ENCODE assay signal across 17 cellular contexts in the genomic region with DNA sequence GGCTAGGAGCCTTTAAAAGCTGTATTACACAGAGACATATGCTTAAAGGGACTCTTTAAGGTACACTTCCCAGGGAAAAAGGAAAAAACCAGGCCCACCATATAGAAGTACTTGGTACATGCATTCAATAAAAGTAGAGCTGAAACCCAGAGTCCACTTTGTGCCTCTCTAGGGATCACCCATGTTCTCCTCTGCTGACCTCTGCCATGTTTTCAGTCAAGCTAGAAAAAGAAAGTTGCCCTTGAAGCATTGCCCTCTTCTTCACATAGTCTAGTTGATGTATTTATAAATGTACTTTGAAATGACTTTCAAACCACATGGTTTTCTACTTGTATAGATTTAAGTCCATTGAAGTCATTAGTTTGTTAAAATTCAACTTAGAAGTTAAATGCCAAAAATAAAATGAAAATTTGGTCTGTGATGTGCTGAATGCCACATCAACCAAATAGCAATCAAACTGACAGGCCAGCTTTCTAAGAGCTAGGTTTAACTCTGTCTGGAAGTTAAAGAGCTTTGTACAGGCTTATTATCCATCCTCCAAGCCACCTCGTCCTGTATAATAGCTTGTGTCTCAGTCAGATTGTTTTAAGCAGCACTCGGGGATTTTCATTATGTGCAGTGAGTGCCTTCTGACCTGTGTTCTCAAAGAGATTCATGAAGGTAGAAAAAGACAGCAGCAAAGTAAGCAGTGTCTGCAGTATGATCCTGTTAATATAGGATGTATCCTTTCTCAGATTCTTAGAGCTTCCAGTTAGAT.
DNase-seq lines count a peak whose midpoint lies in the region; ATAC-seq, FAIRE-seq and TF ChIP-seq lines count a peak whose summit lies in the region.
"Had no signal": no experiment of that assay in that cellular context is flagged by ENCODE, and none has a peak within 500 bp of the region (broad histone marks: within the 10 kb centered on the region; RNA-seq: fewer than 3 reads in every experiment).

No MANE protein-coding gene starts in this region.

- FAIRE-seq in D721Med (lab: Jason Lieb, UNC), result peak; percentile 94
- FAIRE-seq: HepG2 had no signal

- H3K4me1 ChIP-seq in gastroesophageal sphincter, result peaks cover 4 to 67% (median 7%) of the 10 kb centered on the region in 3 donors
- H3K4me1 ChIP-seq in neural progenitor cell, result peaks cover 25% of the 10 kb centered on the region
- H3K4me1 ChIP-seq in upper lobe of left lung, result no peaks in the 10 kb centered on the region

- H3K9me3 ChIP-seq in gastroesophageal sphincter (no peaks in the 10 kb centered on the region), neural progenitor cell (ENCODE audit: low read depth) (no peaks in the 10 kb centered on the region), upper lobe of left lung (no peaks in the 10 kb centered on the region)

- no peak overlapping the region for H3K9ac ChIP-seq in neural progenitor cell

- TF ChIP-seq EP300 in gastroesophageal sphincter (IDR thresholded peaks at IDR 0.05) (no peak), upper lobe of left lung (IDR thresholded peaks at IDR 0.05) (no peak)

- no peaks in the 10 kb centered on the region for H3K9me3 Mint-ChIP-seq in neural progenitor cell
- H3K9me3 Mint-ChIP-seq in activated T-cell treated with anti-CD3 and anti-CD28 coated beads, Interleukin-2, amount 50 U/mL, for 4 hours, result no peaks in the 10 kb centered on the region
- H3K9me3 Mint-ChIP-seq: HFFc6 had no signal

- H4K20me1 ChIP-seq in neural progenitor cell (ENCODE audit: low read depth), result no peaks in the 10 kb centered on the region

- no peaks in the 10 kb centered on the region for H3K36me3 ChIP-seq in gastroesophageal sphincter
- no peaks in the 10 kb centered on the region for H3K36me3 ChIP-seq in neural progenitor cell
- no peaks in the 10 kb centered on the region for H3K36me3 ChIP-seq in upper lobe of left lung

- no peak overlapping the region for H3K4me3 Mint-ChIP-seq in neural progenitor cell
- H3K4me3 Mint-ChIP-seq in activated T-cell treated with anti-CD3 and anti-CD28 coated beads, Interleukin-2, amount 50 U/mL, for 4 hours, result no peak overlapping the region
- H3K4me3 Mint-ChIP-seq: HFFc6 had no signal

- 42 to 52% methylated on average over 2 of the region's 2 CpGs for WGBS in gastroesophageal sphincter (ENCODE audit: low coverage in 1 of 2), 2 donors
- WGBS in upper lobe of left lung, 2 donors, result 81 to 85% methylated on average over 2 of the region's 2 CpGs

- TF ChIP-seq CTCF in D721Med (IDR thresholded peaks at IDR 0.05; ENCODE audit: insufficient read depth, missing control alignments) (no peak), gastroesophageal sphincter (IDR thresholded peaks at IDR 0.05) (no peak), neural progenitor cell (IDR thresholded peaks at IDR 0.05) (no peak), upper lobe of left lung (IDR thresholded peaks at IDR 0.05) (no peak)

- H3K27ac Mint-ChIP-seq in neural progenitor cell, result no peak overlapping the region
- H3K27ac Mint-ChIP-seq: HFFc6 had no signal

- ATAC-seq in gastroesophageal sphincter (no peak), upper lobe of left lung (ENCODE audit: low FRiP score in 2 of 2) (no peak)
- ATAC-seq in activated T-cell treated with anti-CD3 and anti-CD28 coated beads, Interleukin-2, amount 50 U/mL, for 4 hours, result no peak
- ATAC-seq: HepG2 had no signal

- H2AFZ ChIP-seq in neural progenitor cell (replicated peaks), result no peak overlapping the region

- H3K36me3 Mint-ChIP-seq in neural progenitor cell, result peaks cover 29% of the 10 kb centered on the region
- no peaks in the 10 kb centered on the region for H3K36me3 Mint-ChIP-seq in activated T-cell treated with anti-CD3 and anti-CD28 coated beads, Interleukin-2, amount 50 U/mL, for 4 hours (ENCODE audit: insufficient read depth)

- H3K4me3 ChIP-seq in gastroesophageal sphincter (no peak overlapping the region), neural progenitor cell (no peak overlapping the region), upper lobe of left lung (no peak overlapping the region)

- H3K4me2 ChIP-seq in neural progenitor cell, result no peak overlapping the region

- TF ChIP-seq POLR2A in gastroesophageal sphincter (IDR thresholded peaks at IDR 0.05) (no peak), upper lobe of left lung (IDR thresholded peaks at IDR 0.05) (no peak)

- H3K4me1 Mint-ChIP-seq in neural progenitor cell, result peaks cover 6% of the 10 kb centered on the region
- no peaks in the 10 kb centered on the region for H3K4me1 Mint-ChIP-seq in activated T-cell treated with anti-CD3 and anti-CD28 coated beads, Interleukin-2, amount 50 U/mL, for 4 hours (ENCODE audit: low read depth)

- H3K27ac ChIP-seq in gastroesophageal sphincter (peak overlapping the region; percentile 2 to 70 (median 58)), neural progenitor cell (no peak overlapping the region), upper lobe of left lung (no peak overlapping the region)
- H3K27ac ChIP-seq: C4-2B had no signal

- no peaks in the 10 kb centered on the region for H3K27me3 Mint-ChIP-seq in neural progenitor cell (ENCODE audit: insufficient read depth, low read depth)
- no peaks in the 10 kb centered on the region for H3K27me3 Mint-ChIP-seq in activated T-cell treated with anti-CD3 and anti-CD28 coated beads, Interleukin-2, amount 50 U/mL, for 4 hours (ENCODE audit: low read depth)

- DNase-seq in D721Med (ENCODE audit: insufficient read length, low spot score) (no peak), NCI-H82 (lab: John Stamatoyannopoulos, UW) (peak; percentile 63), neural progenitor cell (ENCODE audit: low spot score) (peak; percentile 33), upper lobe of left lung (no peak), HuH-7.5 (ENCODE audit: low spot score) (no peak)
- no peak for DNase-seq in activated effector memory CD4-positive, alpha-beta T cell treated with Interleukin-2 at 50 U/mL for 16 hours
- no peak for DNase-seq in activated T-cell treated with anti-CD3 and anti-CD28 coated beads, Interleukin-2, amount 50 U/mL, for 4 hours
- DNase-seq: ACHN, DND-41, H7, HFFc6, KG1, NCI-H1436, NCI-H1930 had no signal

- no peaks in the 10 kb centered on the region for H3K79me2 ChIP-seq in neural progenitor cell (ENCODE audit: low read depth)

- H3K27me3 ChIP-seq in gastroesophageal sphincter (no peaks in the 10 kb centered on the region), neural progenitor cell (no peaks in the 10 kb centered on the region), upper lobe of left lung (no peaks in the 10 kb centered on the region)

- no peaks in the 10 kb centered on the region for H3F3A ChIP-seq in neural progenitor cell (ENCODE audit: low read depth)

Comparison
In these comparisons a context has a peak if more than half of its experiments do, and no peak if none do; other contexts are left out.
1. DNase-seq: peak in NCI-H82 (single experiment) and neural progenitor cell (single experiment); none in D721Med (single experiment), activated effector memory CD4-positive, alpha-beta T cell treated with Interleukin-2 at 50 U/mL for 16 hours (single experiment), activated T-cell treated with anti-CD3 and anti-CD28 coated beads, Interleukin-2, amount 50 U/mL, for 4 hours (single experiment), upper lobe of left lung (0 of 2) and HuH-7.5 (single experiment).
2. H3K27ac ChIP-seq: peak in gastroesophageal sphincter (4 of 4); none in neural progenitor cell (single experiment) and upper lobe of left lung (0 of 4).